8 cellular contexts compared by ENCODE assay signal in the genomic region with DNA sequence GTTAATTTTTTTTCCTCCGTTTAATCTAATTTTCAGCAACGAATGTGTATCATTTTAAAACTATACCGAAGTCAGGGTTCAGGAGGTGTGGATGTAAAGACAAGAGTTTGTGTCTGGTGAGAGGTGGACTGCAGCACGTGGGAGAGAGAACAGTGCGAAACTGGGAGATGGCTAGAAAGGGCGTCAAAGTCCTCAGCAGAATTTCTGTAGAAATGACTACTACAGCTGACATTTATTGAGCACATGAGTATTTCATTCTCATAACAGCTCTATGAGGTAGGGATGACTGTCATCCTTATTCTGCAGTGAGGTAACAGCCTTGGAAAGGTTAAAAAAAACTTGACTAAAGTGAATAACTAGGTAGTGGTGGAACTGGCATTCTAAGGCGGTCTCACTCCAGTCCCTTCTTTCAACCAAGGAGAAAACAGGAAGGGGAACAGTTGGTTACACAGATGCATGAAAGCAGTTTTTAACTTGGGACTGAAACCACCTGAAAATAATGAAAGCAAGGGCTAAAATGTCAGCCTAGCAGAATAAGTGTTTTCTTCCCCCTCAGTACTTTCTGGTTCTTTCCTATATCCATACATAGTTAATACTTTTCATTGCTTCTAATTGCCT. TPM values are rescaled to one million over a fixed set of nuclear protein-coding genes. Genes with fewer than 3 reads are reported as not detected.
DNase-seq lines count a peak whose midpoint lies in the region; FAIRE-seq and TF ChIP-seq lines count a peak whose summit lies in the region.

No MANE protein-coding gene starts in this region.

- peaks cover 1% of the 10 kb centered on the region; the same call in 1 of the 2 replicates for H3K27me3 Mint-ChIP-seq in HFFc6 (ENCODE audit: insufficient read depth)
- peaks cover 5% of the 10 kb centered on the region for H3K27me3 Mint-ChIP-seq in nephron progenitor cell (ENCODE audit: low read depth, poor library complexity)

- intact Hi-C loops in colonic mucosa (cut with DNase I), result no loop called here

- peak overlapping the region; percentile 67 for H3K27ac Mint-ChIP-seq in HFFc6
- H3K27ac Mint-ChIP-seq in nephron progenitor cell, result no peak overlapping the region

- H3K4me3 Mint-ChIP-seq in HFFc6, result peak overlapping the region; percentile 85
- peak overlapping the region; percentile 84 for H3K4me3 Mint-ChIP-seq in nephron progenitor cell

- H3K27ac ChIP-seq in colonic mucosa (peak overlapping the region; percentile 84), urinary bladder (ENCODE audit: low read depth) (no peak overlapping the region)

- TF ChIP-seq CTCF in HFFc6 (IDR thresholded peaks at IDR 0.05) (no peak), colonic mucosa (IDR thresholded peaks at IDR 0.05) (no peak), nephron progenitor cell (IDR thresholded peaks at IDR 0.05) (no peak)

- DNase-seq in HFFc6 (no peak), SKM-1 (lab: John Stamatoyannopoulos, UW; ENCODE audit: unreplicated experiment) (peak; percentile 10), colonic mucosa (no peak), nephron progenitor cell (no peak), frontal cortex (ENCODE audit: low spot score in 2 of 2) (no peak), NCI-H1694 treated with DMSO at 0.1 percent for 48 hours (lab: John Stamatoyannopoulos, UW) (no peak)

- no peaks in the 10 kb centered on the region for H3K36me3 ChIP-seq in colonic mucosa
- H3K36me3 ChIP-seq in urinary bladder (ENCODE audit: insufficient read depth), result no peaks in the 10 kb centered on the region

- no peaks in the 10 kb centered on the region for H3K9me3 ChIP-seq in colonic mucosa

- no peak for FAIRE-seq in frontal cortex (lab: Jason Lieb, UNC)

- H3K36me3 Mint-ChIP-seq in HFFc6 (ENCODE audit: low read depth) (no peaks in the 10 kb centered on the region), nephron progenitor cell (ENCODE audit: low read depth) (no peaks in the 10 kb centered on the region)

- H3K4me1 ChIP-seq in colonic mucosa, result peaks cover 6% of the 10 kb centered on the region
- H3K4me1 ChIP-seq in urinary bladder (ENCODE audit: insufficient read depth), result no peaks in the 10 kb centered on the region

- H3K9me3 Mint-ChIP-seq in HFFc6, result no peaks in the 10 kb centered on the region
- no peaks in the 10 kb centered on the region for H3K9me3 Mint-ChIP-seq in nephron progenitor cell

- no peaks in the 10 kb centered on the region for H3K27me3 ChIP-seq in colonic mucosa

- H3K4me1 Mint-ChIP-seq in HFFc6 (ENCODE audit: low read depth) (peaks cover 45% of the 10 kb centered on the region), nephron progenitor cell (peaks cover 24% of the 10 kb centered on the region)

- H3K9ac ChIP-seq in colonic mucosa (ENCODE audit: low read depth in 2 of 2, low read length in 2 of 2), result peak overlapping the region in 1 of 2 donors; percentile 35

- 16% methylated on average over 7 of the region's 7 CpGs for WGBS in urinary bladder

- H3K4me3 ChIP-seq in GM08714 (ENCODE audit: low read length) (peak overlapping the region; percentile 99), colonic mucosa (peak overlapping the region; percentile 88), urinary bladder (ENCODE audit: low read depth, low read length) (peak overlapping the region; percentile 99)

RNA-seq across cellular contexts. Expression of gene AVEN, which starts 0.6 kb away (rescaled TPM):
- 10 to 100 TPM; 24.9 to 33.6 (median 27.1) TPM for total RNA-seq in HFFc6 (2021; fragmentation: NEBNext Ultra II Directional; extraction: Animal tissue kit (Norgen Biotek cat#: 25700))
- total RNA-seq in colonic mucosa, result 10 to 100 TPM in 1 of 2 donors, 1 to 10 TPM in 1; 10.0 to 13.9 TPM
- 16.0 TPM for total RNA-seq in urinary bladder
- polyA plus RNA-seq in urinary bladder, result 15.8 TPM
- total RNA-seq in frontal cortex, result 8.6 TPM
